Comparison of ENCODE assay signal across 17 cellular contexts in the genomic region with DNA sequence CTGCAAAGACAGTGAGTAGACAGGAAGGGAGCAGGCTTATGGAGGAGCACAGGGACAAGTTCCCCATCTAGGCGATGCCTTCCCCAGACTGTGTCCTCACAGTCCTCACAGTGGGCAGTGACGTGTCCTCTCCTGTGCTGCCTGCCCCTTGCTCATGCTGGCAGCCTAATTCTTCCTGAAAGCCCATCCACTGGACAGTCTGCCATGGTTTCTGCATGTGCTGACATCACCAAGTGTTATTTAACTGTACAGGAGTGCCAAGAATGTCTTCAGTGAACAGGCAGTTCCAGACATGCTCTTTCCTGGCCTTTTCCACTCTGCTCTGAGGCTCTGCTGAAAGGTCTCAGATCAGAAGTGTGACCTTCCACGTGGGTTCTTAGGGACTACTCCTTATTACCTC.
"Had no signal": no experiment of that assay in that cellular context is flagged by ENCODE, and none has a peak within 500 bp of the region (broad histone marks: within the 10 kb centered on the region; RNA-seq: fewer than 3 reads in every experiment).

No MANE protein-coding gene starts in this region.

- H3K36me3 ChIP-seq: prostate gland, upper lobe of right lung had no signal

- H3K27ac ChIP-seq: body of pancreas, gastrocnemius medialis, prostate gland, upper lobe of right lung had no signal

- H3K27me3 ChIP-seq: body of pancreas, gastrocnemius medialis, upper lobe of right lung had no signal

- DNase-seq: activated CD4-positive, alpha-beta T cell treated with anti-CD3 and anti-CD28 coated beads for 48 hours; activated CD8-positive, alpha-beta T cell treated with anti-CD3 and anti-CD28 coated beads, Interleukin-2, amount 10 ng/mL, durations not matched to agents 7 days and 5 days; activated gamma-delta T cell treated with Interleukin-2 at 50 U/mL for 16 hours; anterior cingulate cortex; body of pancreas; caudate nucleus; effector CD4-positive, alpha-beta T cell; gastrocnemius medialis; midbrain; stimulated activated CD4-positive, alpha-beta T cell treated with anti-CD3 and anti-CD28 coated beads, Interleukin-4, amount 100 ng/mL, for 24 hours; stimulated activated naive CD4-positive, alpha-beta T cell treated with Interleukin-2 at 50 U/mL for 16 hours; upper lobe of right lung had no signal

- H3K36me3 Mint-ChIP-seq: natural killer cell treated with Interleukin-12 subunit alpha and Interleukin-12 subunit beta and Interleukin-15 and Interleukin-18, amount 100 ng/mL, for 72 hours had no signal

- H3K4me1 ChIP-seq: body of pancreas, gastrocnemius medialis, prostate gland, upper lobe of right lung had no signal

- H3K4me1 Mint-ChIP-seq: activated naive CD4-positive, alpha-beta T cell treated with anti-CD3 and anti-CD28 coated beads, Interleukin-2, amount 50 U/mL, for 24 hours had no signal

- H3K27me3 Mint-ChIP-seq: activated naive CD4-positive, alpha-beta T cell treated with anti-CD3 and anti-CD28 coated beads, Interleukin-2, amount 50 U/mL, for 24 hours; dendritic cell treated with granulocyte-macrophage colony-stimulating factor and Interleukin-4, amounts not matched to agents 40 ng/mL and 50 ng/mL, for 4 days; natural killer cell treated with Interleukin-12 subunit alpha and Interleukin-12 subunit beta and Interleukin-15 and Interleukin-18, amount 100 ng/mL, for 72 hours had no signal

- H3K4me3 Mint-ChIP-seq: activated CD8-positive, alpha-beta T cell treated with anti-CD3 and anti-CD28 coated beads, Interleukin-2, amount 10 ng/mL, durations not matched to agents 7 days and 5 days; activated naive CD4-positive, alpha-beta T cell treated with anti-CD3 and anti-CD28 coated beads, Interleukin-2, amount 50 U/mL, for 24 hours; activated T-helper 1 cell treated with anti-CD3 and anti-CD28 coated beads, Interleukin-12 subunit alpha, Interleukin-12 subunit beta, Interleukin-2, Interleukin-4 antibody, amounts not matched to agents 30 ng/mL and 10 ng/mL and 1 ng/mL, durations not matched to agents 14 hours and 24 hours and 36 hours; dendritic cell treated with granulocyte-macrophage colony-stimulating factor and Interleukin-4, amounts not matched to agents 40 ng/mL and 50 ng/mL, for 4 days; natural killer cell treated with Interleukin-12 subunit alpha and Interleukin-12 subunit beta and Interleukin-15 and Interleukin-18, amount 100 ng/mL, for 72 hours had no signal

- H3K4me3 ChIP-seq: body of pancreas, gastrocnemius medialis, prostate gland, upper lobe of right lung had no signal

- H3K9me3 ChIP-seq: gastrocnemius medialis, prostate gland had no signal

- ATAC-seq: activated CD8-positive, alpha-beta T cell treated with anti-CD3 and anti-CD28 coated beads, Interleukin-2, amount 10 ng/mL, durations not matched to agents 7 days and 5 days; body of pancreas; gastrocnemius medialis; natural killer cell treated with Interleukin-12 subunit alpha and Interleukin-12 subunit beta and Interleukin-15 and Interleukin-18, amount 100 ng/mL, for 72 hours; upper lobe of right lung had no signal

- H3K27ac Mint-ChIP-seq: activated CD8-positive, alpha-beta T cell treated with anti-CD3 and anti-CD28 coated beads, Interleukin-2, amount 10 ng/mL, durations not matched to agents 7 days and 5 days; activated naive CD4-positive, alpha-beta T cell treated with anti-CD3 and anti-CD28 coated beads, Interleukin-2, amount 50 U/mL, for 24 hours; activated T-helper 1 cell treated with anti-CD3 and anti-CD28 coated beads, Interleukin-12 subunit alpha, Interleukin-12 subunit beta, Interleukin-2, Interleukin-4 antibody, amounts not matched to agents 30 ng/mL and 10 ng/mL and 1 ng/mL, durations not matched to agents 14 hours and 24 hours and 36 hours; dendritic cell treated with granulocyte-macrophage colony-stimulating factor and Interleukin-4, amounts not matched to agents 40 ng/mL and 50 ng/mL, for 4 days; natural killer cell treated with Interleukin-12 subunit alpha and Interleukin-12 subunit beta and Interleukin-15 and Interleukin-18, amount 100 ng/mL, for 72 hours had no signal
